Comparison of ENCODE assay signal across 8 cellular contexts in the genomic region with DNA sequence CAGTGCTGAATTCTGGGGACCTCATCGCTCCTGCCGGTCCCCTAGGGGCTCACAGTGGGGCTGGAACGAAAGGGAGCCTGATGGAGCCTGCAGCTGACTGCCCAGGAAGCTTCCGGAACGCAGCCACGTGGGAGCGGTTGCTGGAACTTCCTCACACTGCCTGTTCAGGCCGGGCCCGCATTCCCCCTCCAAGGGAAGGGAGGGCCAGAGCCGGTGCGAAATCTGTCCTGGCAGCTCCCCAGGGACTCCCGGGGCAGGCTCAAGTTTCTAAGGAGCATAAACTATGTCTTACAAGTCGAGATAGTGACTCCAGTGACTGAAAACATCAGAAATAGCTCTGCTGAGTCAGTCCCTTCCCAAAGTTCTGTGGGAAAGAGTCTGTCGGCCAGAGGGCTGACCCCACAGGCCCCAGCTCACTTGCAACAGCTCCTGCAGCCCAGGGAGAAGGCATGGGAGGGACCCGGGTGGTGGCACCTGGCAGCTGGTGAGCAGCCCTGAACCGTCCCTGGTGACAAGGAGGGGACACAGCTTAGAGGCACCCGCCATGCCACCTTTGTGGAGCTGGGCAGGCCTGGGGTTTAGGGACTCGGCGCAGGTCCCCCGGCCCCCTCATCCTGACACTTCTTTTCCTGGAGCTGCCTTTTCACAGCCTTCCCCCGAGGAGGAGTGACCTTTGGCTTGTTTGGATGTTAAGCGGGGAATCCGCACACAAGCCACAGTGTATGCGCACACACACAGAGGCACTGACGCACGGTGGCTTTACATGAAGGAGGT. TPM values are rescaled to one million over a fixed set of nuclear protein-coding genes. Genes with fewer than 3 reads are reported as not detected.
DNase-seq lines count a peak whose midpoint lies in the region; ATAC-seq and TF ChIP-seq lines count a peak whose summit lies in the region.

No MANE protein-coding gene starts in this region.

- no peaks in the 10 kb centered on the region for H3K36me3 ChIP-seq in mucosa of descending colon (ENCODE audit: low read depth)

- CTCF ChIA-PET in AG04450 (lab: Charles Lee): interaction anchor here (0.6 kb wide), 1 partner anchor 42 kb away, joined by 4 read pairs; no protein-coding TSS in a partner anchor

- DNase-seq in AG04450 (ENCODE audit: low read depth, low spot score): peak; percentile 95
- DNase-seq in epithelial cell of proximal tubule (ENCODE audit: low read depth): peak; percentile 26
- DNase-seq in mucosa of descending colon: peak; percentile 26 to 57 (median 38)
- no peak for DNase-seq in GM10266 (ENCODE audit: extremely low spot score)
- no peak for DNase-seq in activated CD8-positive, alpha-beta memory T cell treated with anti-CD3 and anti-CD28 coated beads for 24 hours

- POLR2A ChIA-PET in AG04450 (lab: Yijun Ruan, JAX): interaction anchor here (0.8 to 1.2 kb wide), 3 partner anchors 11 to 71 kb away, joined by 5 to 6 read pairs (median 5); no protein-coding TSS in a partner anchor

- H3K27ac ChIP-seq in AG04450 (ENCODE audit: low read depth, low read length): peak overlapping the region; percentile 95

- H3K9me3 ChIP-seq in AG04450 (ENCODE audit: control insufficient read depth, insufficient read depth, low read length) (peaks cover 23% of the 10 kb centered on the region), mucosa of descending colon (no peaks in the 10 kb centered on the region)

- peak; percentile 51; the same call in 1 of the 2 replicates for TF ChIP-seq EP300 in Ishikawa (IDR thresholded peaks at IDR 0.05; ENCODE audit: borderline replicate concordance)

- H3K27me3 ChIP-seq in AG04450 (ENCODE audit: control insufficient read depth, insufficient read depth, low read length): no peaks in the 10 kb centered on the region

- TF ChIP-seq CTCF in AG04450 (IDR thresholded peaks at IDR 0.05; ENCODE audit: low read depth, low read length) (no peak), epithelial cell of proximal tubule (conservative IDR thresholded peaks at IDR 0.05; ENCODE audit: low read depth, low read length) (no peak), mucosa of descending colon (IDR thresholded peaks at IDR 0.05) (no peak), GM10266 (IDR thresholded peaks at IDR 0.05; ENCODE audit: control insufficient read depth, insufficient read depth, low read depth, missing control alignments) (no peak)

- H3K4me1 ChIP-seq in mucosa of descending colon (ENCODE audit: low read depth): no peaks in the 10 kb centered on the region

- intact Hi-C loops in mucosa of descending colon (cut with DNase I, micrococcal nuclease): no loop called here

- TF ChIP-seq RAD21 in Ishikawa (IDR thresholded peaks at IDR 0.05; ENCODE audit: low read depth): no peak

- H3K4me3 ChIP-seq in AG04450 (ENCODE audit: low read depth, low read length): no peak overlapping the region
- H3K4me3 ChIP-seq in epithelial cell of proximal tubule (ENCODE audit: low read depth, low read length): no peak overlapping the region
- no peak overlapping the region for H3K4me3 ChIP-seq in mucosa of descending colon

- ATAC-seq in mucosa of descending colon (peak; percentile 20), HG02588 (IDR thresholded peaks at IDR 0.05; ENCODE audit: unreplicated experiment) (no peak), HG03520 (IDR thresholded peaks at IDR 0.05; ENCODE audit: unreplicated experiment) (no peak)

TF ChIP-seq in Ishikawa, 13 proteins besides CTCF, POLR2A, EP300 and RAD21:
- no peak for TF ChIP-seq TAF1 (IDR thresholded peaks at IDR 0.05; ENCODE audit: low read depth)
- no peak for TF ChIP-seq YY1 (IDR thresholded peaks at IDR 0.05; ENCODE audit: low read depth)
- peak; percentile 55 for TF ChIP-seq NFIC (IDR thresholded peaks at IDR 0.05)
- no peak for TF ChIP-seq CEBPB (IDR thresholded peaks at IDR 0.05)
- TF ChIP-seq TEAD4 (IDR thresholded peaks at IDR 0.05): 0 out of 2 replicates have a peak, but pooled peaks have one; percentile 22
- TF ChIP-seq, protein P1, sequence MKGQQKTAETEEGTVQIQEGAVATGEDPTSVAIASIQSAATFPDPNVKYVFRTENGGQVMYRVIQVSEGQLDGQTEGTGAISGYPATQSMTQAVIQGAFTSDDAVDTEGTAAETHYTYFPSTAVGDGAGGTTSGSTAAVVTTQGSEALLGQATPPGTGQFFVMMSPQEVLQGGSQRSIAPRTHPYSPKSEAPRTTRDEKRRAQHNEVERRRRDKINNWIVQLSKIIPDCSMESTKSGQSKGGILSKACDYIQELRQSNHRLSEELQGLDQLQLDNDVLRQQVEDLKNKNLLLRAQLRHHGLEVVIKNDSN (IDR thresholded peaks at IDR 0.05): peak; percentile 60; the same call in 1 of the 2 replicates
- 0 out of 2 replicates have a peak, but pooled peaks have one; percentile 50 for TF ChIP-seq TCF12 (IDR thresholded peaks at IDR 0.05; ENCODE audit: low read depth)
- TF ChIP-seq FOXM1 (IDR thresholded peaks at IDR 0.05; ENCODE audit: borderline replicate concordance, low read depth): no peak
- TF ChIP-seq, protein P2, sequence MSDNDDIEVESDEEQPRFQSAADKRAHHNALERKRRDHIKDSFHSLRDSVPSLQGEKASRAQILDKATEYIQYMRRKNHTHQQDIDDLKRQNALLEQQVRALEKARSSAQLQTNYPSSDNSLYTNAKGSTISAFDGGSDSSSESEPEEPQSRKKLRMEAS (IDR thresholded peaks at IDR 0.05): peak; percentile 97
- no peak for TF ChIP-seq EGR1 (IDR thresholded peaks at IDR 0.05)
- TF ChIP-seq, protein P3, sequence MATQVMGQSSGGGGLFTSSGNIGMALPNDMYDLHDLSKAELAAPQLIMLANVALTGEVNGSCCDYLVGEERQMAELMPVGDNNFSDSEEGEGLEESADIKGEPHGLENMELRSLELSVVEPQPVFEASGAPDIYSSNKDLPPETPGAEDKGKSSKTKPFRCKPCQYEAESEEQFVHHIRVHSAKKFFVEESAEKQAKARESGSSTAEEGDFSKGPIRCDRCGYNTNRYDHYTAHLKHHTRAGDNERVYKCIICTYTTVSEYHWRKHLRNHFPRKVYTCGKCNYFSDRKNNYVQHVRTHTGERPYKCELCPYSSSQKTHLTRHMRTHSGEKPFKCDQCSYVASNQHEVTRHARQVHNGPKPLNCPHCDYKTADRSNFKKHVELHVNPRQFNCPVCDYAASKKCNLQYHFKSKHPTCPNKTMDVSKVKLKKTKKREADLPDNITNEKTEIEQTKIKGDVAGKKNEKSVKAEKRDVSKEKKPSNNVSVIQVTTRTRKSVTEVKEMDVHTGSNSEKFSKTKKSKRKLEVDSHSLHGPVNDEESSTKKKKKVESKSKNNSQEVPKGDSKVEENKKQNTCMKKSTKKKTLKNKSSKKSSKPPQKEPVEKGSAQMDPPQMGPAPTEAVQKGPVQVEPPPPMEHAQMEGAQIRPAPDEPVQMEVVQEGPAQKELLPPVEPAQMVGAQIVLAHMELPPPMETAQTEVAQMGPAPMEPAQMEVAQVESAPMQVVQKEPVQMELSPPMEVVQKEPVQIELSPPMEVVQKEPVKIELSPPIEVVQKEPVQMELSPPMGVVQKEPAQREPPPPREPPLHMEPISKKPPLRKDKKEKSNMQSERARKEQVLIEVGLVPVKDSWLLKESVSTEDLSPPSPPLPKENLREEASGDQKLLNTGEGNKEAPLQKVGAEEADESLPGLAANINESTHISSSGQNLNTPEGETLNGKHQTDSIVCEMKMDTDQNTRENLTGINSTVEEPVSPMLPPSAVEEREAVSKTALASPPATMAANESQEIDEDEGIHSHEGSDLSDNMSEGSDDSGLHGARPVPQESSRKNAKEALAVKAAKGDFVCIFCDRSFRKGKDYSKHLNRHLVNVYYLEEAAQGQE (IDR thresholded peaks at IDR 0.05; ENCODE audit: low read depth): no peak
- TF ChIP-seq CREB1 (IDR thresholded peaks at IDR 0.05; ENCODE audit: low read depth): no peak
- no peak for TF ChIP-seq ZBTB7A (IDR thresholded peaks at IDR 0.05; ENCODE audit: low read depth)

RNA-seq across cellular contexts. Expression of a gene that starts 47.6 kb away (rescaled TPM):
- polyA plus RNA-seq in AG04450 (2011; rRNA removed): 2.0 and 2.2 TPM in 2 replicates
- 5.3 and 6.3 TPM in 2 replicates for polyA minus RNA-seq in AG04450 (2011; rRNA and poly(A)+ RNA removed)
- total RNA-seq in epithelial cell of proximal tubule (11.6 and 27.3 TPM in 2 replicates), mucosa of descending colon (10 to 100 TPM; 52.7 to 63.0 (median 57.5) TPM)

Comparison
In these comparisons a context has a peak if more than half of its experiments do, and no peak if none do; other contexts are left out.
1. DNase-seq: peak in AG04450 (single experiment), epithelial cell of proximal tubule (single experiment) and mucosa of descending colon (3 of 3); none in GM10266 (single experiment) and activated CD8-positive, alpha-beta memory T cell treated with anti-CD3 and anti-CD28 coated beads for 24 hours (single experiment).